ENCODE assay signal across 9 cellular contexts in the genomic region with DNA sequence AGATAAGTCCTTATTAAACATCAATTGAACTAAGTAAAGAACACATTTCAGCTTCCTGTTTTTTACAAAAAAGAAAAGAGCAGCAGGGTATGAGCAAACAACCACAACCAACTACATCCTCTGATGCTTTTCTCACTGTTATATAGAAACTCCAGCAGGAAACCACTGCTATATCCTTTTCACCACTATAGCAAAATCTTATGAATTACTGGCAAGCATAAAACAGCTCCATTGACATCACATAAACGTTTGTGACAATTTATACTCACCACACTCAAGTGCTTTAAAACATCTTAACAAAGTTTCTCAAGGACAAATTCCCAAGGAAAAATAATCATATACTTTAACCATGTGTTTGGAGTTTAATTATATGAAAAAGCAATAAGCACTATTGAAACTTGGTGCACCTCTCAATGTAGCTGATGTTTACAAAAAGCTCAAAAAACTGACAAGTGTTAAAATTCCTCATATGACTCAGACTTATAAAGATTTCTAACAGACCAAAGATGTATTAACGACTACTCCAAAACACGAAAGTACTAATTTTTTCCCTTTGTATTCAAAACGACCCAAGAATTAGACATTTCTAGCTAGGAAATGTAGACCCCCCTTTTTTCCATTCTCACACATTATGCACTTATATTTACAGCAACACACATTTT. TPM values are rescaled to one million over a fixed set of nuclear protein-coding genes. Genes with fewer than 3 reads are reported as not detected.
DNase-seq lines count a peak whose midpoint lies in the region; ATAC-seq lines count a peak whose summit lies in the region.
"Had no signal": no experiment of that assay in that cellular context is flagged by ENCODE, and none has a peak within 500 bp of the region (broad histone marks: within the 10 kb centered on the region; RNA-seq: fewer than 3 reads in every experiment).

No MANE protein-coding gene starts in this region.

- H3K4me1 Mint-ChIP-seq in activated T-cell treated with anti-CD3 and anti-CD28 coated beads, Interleukin-2, amount 50 U/mL, for 4 hours (ENCODE audit: low read depth): peaks cover 92% of the 10 kb centered on the region
- H3K4me1 Mint-ChIP-seq in stimulated activated memory B cell treated with anti-CD40 and anti-IgM and Interleukin-4, amounts not matched to agents 10 μg/mL and 1 μg/mL and 100 μg/mL, for 72 hours: peaks cover 49% of the 10 kb centered on the region

- DNase-seq in activated T-cell treated with anti-CD3 and anti-CD28 coated beads, Interleukin-2, amount 50 U/mL, for 4 hours: no peak
- no peak for DNase-seq in activated T-cell treated with anti-CD3 and anti-CD28 coated beads, Interleukin-2, amount 50 U/mL, for 48 hours
- DNase-seq in OCI-M1 (lab: John Stamatoyannopoulos, UW): peak; percentile 19
- no peak for DNase-seq in stimulated activated CD4-positive, alpha-beta T cell treated with anti-CD3 and anti-CD28 coated beads, Interleukin-12 subunit alpha, Interleukin-12 subunit beta, amount 100 ng/mL, for 4 hours
- no peak for DNase-seq in GM03348 (ENCODE audit: low spot score)
- DNase-seq in ecto neural progenitor cell (ENCODE audit: low spot score): no peak

- peaks cover 2% of the 10 kb centered on the region for H3K36me3 Mint-ChIP-seq in activated T-cell treated with anti-CD3 and anti-CD28 coated beads, Interleukin-2, amount 50 U/mL, for 4 hours (ENCODE audit: insufficient read depth)
- no peaks in the 10 kb centered on the region for H3K36me3 Mint-ChIP-seq in stimulated activated memory B cell treated with anti-CD40 and anti-IgM and Interleukin-4, amounts not matched to agents 10 μg/mL and 1 μg/mL and 100 μg/mL, for 72 hours

- no peak overlapping the region for H3K27ac Mint-ChIP-seq in stimulated activated memory B cell treated with anti-CD40 and anti-IgM and Interleukin-4, amounts not matched to agents 10 μg/mL and 1 μg/mL and 100 μg/mL, for 72 hours

- no peaks in the 10 kb centered on the region for H3K9me3 Mint-ChIP-seq in activated T-cell treated with anti-CD3 and anti-CD28 coated beads, Interleukin-2, amount 50 U/mL, for 4 hours
- no peaks in the 10 kb centered on the region for H3K9me3 Mint-ChIP-seq in stimulated activated memory B cell treated with anti-CD40 and anti-IgM and Interleukin-4, amounts not matched to agents 10 μg/mL and 1 μg/mL and 100 μg/mL, for 72 hours

- H3K4me3 Mint-ChIP-seq in activated T-cell treated with anti-CD3 and anti-CD28 coated beads, Interleukin-2, amount 50 U/mL, for 4 hours: peak overlapping the region; percentile 68
- H3K4me3 Mint-ChIP-seq in stimulated activated memory B cell treated with anti-CD40 and anti-IgM and Interleukin-4, amounts not matched to agents 10 μg/mL and 1 μg/mL and 100 μg/mL, for 72 hours: no peak overlapping the region

- ATAC-seq in activated T-cell treated with anti-CD3 and anti-CD28 coated beads, Interleukin-2, amount 50 U/mL, for 4 hours: peak; percentile 67 to 76
- peak; percentile 85 for ATAC-seq in HG02938 (IDR thresholded peaks at IDR 0.05; ENCODE audit: unreplicated experiment)
- ATAC-seq in stimulated activated memory B cell treated with anti-CD40 and anti-IgM and Interleukin-4, amounts not matched to agents 10 μg/mL and 1 μg/mL and 100 μg/mL, for 72 hours: peak; percentile 80

- H3K27me3 Mint-ChIP-seq in activated T-cell treated with anti-CD3 and anti-CD28 coated beads, Interleukin-2, amount 50 U/mL, for 4 hours (ENCODE audit: low read depth): no peaks in the 10 kb centered on the region
- peaks cover 11% of the 10 kb centered on the region for H3K27me3 Mint-ChIP-seq in stimulated activated memory B cell treated with anti-CD40 and anti-IgM and Interleukin-4, amounts not matched to agents 10 μg/mL and 1 μg/mL and 100 μg/mL, for 72 hours

RNA-seq across cellular contexts. Expression of a gene that starts 12.9 kb away (rescaled TPM):
- 10 to 100 TPM in 2 of 3 donors, 1 to 10 TPM in 1; 7.4 to 13.2 (median 10.6) TPM for total RNA-seq in activated T-cell treated with anti-CD3 and anti-CD28 coated beads, Interleukin-2, amount 50 U/mL, for 4 hours
- total RNA-seq: Daoy had no signal
